Comparison of ENCODE assay signal across 28 cellular contexts in the genomic region with DNA sequence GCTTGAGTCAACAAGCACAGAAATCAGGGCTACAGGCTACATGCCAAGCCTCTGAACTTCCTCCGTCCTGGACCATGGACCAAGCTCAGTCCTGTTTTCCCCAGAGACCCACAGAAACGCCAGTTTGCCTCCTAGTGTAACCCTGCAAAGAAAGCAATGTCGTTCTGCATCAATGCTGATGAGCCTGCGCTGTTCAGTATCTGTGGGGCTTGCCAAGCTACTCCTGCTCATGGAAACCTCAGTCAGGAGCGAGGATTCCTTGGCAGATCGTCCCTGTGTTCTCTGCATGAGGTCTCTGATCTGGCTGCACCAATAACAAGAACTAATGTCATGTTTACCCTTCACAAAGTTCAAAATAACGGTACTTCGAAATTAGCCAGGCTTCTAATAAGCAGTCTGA.
DNase-seq lines count a peak whose midpoint lies in the region; FAIRE-seq and TF ChIP-seq lines count a peak whose summit lies in the region.
"Had no signal": no experiment of that assay in that cellular context is flagged by ENCODE, and none has a peak within 500 bp of the region (broad histone marks: within the 10 kb centered on the region; RNA-seq: fewer than 3 reads in every experiment).

No MANE protein-coding gene starts in this region.

- no peaks in the 10 kb centered on the region for H3K79me2 ChIP-seq in H1 (ENCODE audit: control insufficient read depth in 1 of 2, insufficient read depth in 2 of 2, low read length in 2 of 2)

- no peak overlapping the region; the same call in 1 of the 2 replicates for H4K8ac ChIP-seq in H1 (ENCODE audit: extremely low read depth, insufficient read depth, low read length)

- no peak overlapping the region for H3K56ac ChIP-seq in H1 (replicated peaks; ENCODE audit: insufficient read length, low read depth, low read length)

- H3K36me3 ChIP-seq in H1 (ENCODE audit: control insufficient read depth in 2 of 4, insufficient read depth in 4 of 4, low read length in 3 of 4): no peaks in the 10 kb centered on the region
- H3K36me3 ChIP-seq: left ventricle myocardium inferior, neutrophil, right lobe of liver, SJSA1, stomach, tibial nerve had no signal

- no peaks in the 10 kb centered on the region for H4K20me1 ChIP-seq in H1 (replicated peaks in 1 of 2; ENCODE audit: control insufficient read depth in 1 of 2, insufficient read depth in 2 of 2, low read length in 2 of 2)

- no peak overlapping the region for H3K23ac ChIP-seq in H1 (ENCODE audit: insufficient read length)

- no peak for TF ChIP-seq RAD21 in H1 (IDR thresholded peaks at IDR 0.05 in 1 of 2, conservative IDR thresholded peaks at IDR 0.05 in 1 of 2; ENCODE audit: low read depth in 2 of 2, low read length in 2 of 2)

- H3K27ac ChIP-seq in H1 (ENCODE audit: low read depth, low read length): no peak overlapping the region
- H3K27ac ChIP-seq: C4-2B, left ventricle myocardium inferior, neutrophil, right lobe of liver, SJSA1, stomach, tibial nerve, VCaP had no signal

- TF ChIP-seq CTCF in H1 (IDR thresholded peaks at IDR 0.05; ENCODE audit: control extremely low read depth in 1 of 3, insufficient read depth in 1 of 3, low read depth in 1 of 3, low read length in 3 of 3): no peak
- no peak for TF ChIP-seq CTCF in GM20000 (IDR thresholded peaks at IDR 0.05; ENCODE audit: extremely low read depth, missing control alignments)

- H3K4me1 ChIP-seq in H1 (replicated peaks in 1 of 4; ENCODE audit: control insufficient read depth in 3 of 4, insufficient read depth in 4 of 4, low read length in 3 of 4): no peaks in the 10 kb centered on the region; a peak in 1 of 7 replicates
- H3K4me1 ChIP-seq: left ventricle myocardium inferior, right lobe of liver, SJSA1, stomach had no signal

- no peak overlapping the region for H4K91ac ChIP-seq in H1 (replicated peaks; ENCODE audit: insufficient read length, low read length)

- no peaks in the 10 kb centered on the region for H3K79me1 ChIP-seq in H1 (ENCODE audit: low read depth, low read length)

- DNase-seq in G401 (ENCODE audit: low spot score) (peak; percentile 62), NCI-H69 (lab: John Stamatoyannopoulos, UW) (peak; percentile 55), H1 (ENCODE audit: low read depth in 1 of 2, low spot score in 2 of 2) (no peak), superior temporal gyrus (ENCODE audit: extremely low spot score) (peak; percentile 42), NCI-H524 treated with DMSO at 0.1 percent for 48 hours (lab: John Stamatoyannopoulos, UW) (no peak), GM20000 (ENCODE audit: low spot score) (no peak)
- DNase-seq in activated CD4-positive, CD25-positive, alpha-beta regulatory T cell (lab: John Stamatoyannopoulos, UW): no peak
- DNase-seq: activated CD4-positive, alpha-beta T cell treated with anti-CD3 and anti-CD28 coated beads, Interleukin-2, amount 10 ng/mL, durations not matched to agents 24 days and 14 days; activated effector memory CD4-positive, alpha-beta T cell treated with Interleukin-2 at 50 U/mL for 16 hours; COR-L47; cortex of kidney; DND-41; effector memory CD8-positive, alpha-beta T cell; foreskin fibroblast; islet precursor cell; left ventricle myocardium inferior; NCI-H1105; NCI-H187; right lobe of liver; RPMI8226; stimulated activated CD4-positive, alpha-beta T cell treated with anti-CD3 and anti-CD28 coated beads, Interleukin-2, amount 100 ng/mL, for 48 hours; stomach; T1000 had no signal

- H2BK20ac ChIP-seq in H1 (ENCODE audit: low read length): no peak overlapping the region

- in situ Hi-C loops in G401 (cut with HindIII; ENCODE audit: low sequenced_read_pairs): no loop called here

- H3K14ac ChIP-seq in H1 (ENCODE audit: insufficient read length): no peak overlapping the region

- H3K23me2 ChIP-seq in H1 (ENCODE audit: low read depth, low read length): no peaks in the 10 kb centered on the region

- H3K9me3 ChIP-seq in H1 (ENCODE audit: insufficient read depth in 2 of 2, low read depth in 1 of 2, low read length in 1 of 2): no peaks in the 10 kb centered on the region
- H3K9me3 ChIP-seq: left ventricle myocardium inferior, neutrophil, right lobe of liver, SJSA1, stomach, tibial nerve had no signal

- H3K4me3 ChIP-seq in H1 (ENCODE audit: extremely low read depth in 1 of 4, insufficient read depth in 2 of 4, low read depth in 3 of 4, low read length in 4 of 4): no peak overlapping the region
- H3K4me3 ChIP-seq: left ventricle myocardium inferior, right lobe of liver, SJSA1, stomach, tibial nerve had no signal

- H2BK120ac ChIP-seq in H1 (replicated peaks; ENCODE audit: low read depth, low read length): no peak overlapping the region

- peak overlapping the region; percentile 31; the same call in 1 of the 2 replicates for H2AFZ ChIP-seq in H1 (ENCODE audit: low read length)

- no peak overlapping the region for H3K4ac ChIP-seq in H1 (replicated peaks; ENCODE audit: insufficient read length, low read depth, low read length)

- WGBS in H1 (ENCODE audit: extremely low coverage in 1 of 2, insufficient coverage in 1 of 2, insufficient read length in 1 of 2, insufficient replicate concordance in 2 of 2, low coverage in 1 of 2, low lambda C conversion rate in 2 of 2, missing lambda C conversion rate in 1 of 2), 2 experiments: 88% methylated on average over 8 of the region's 8 CpGs; no CpG with 5 or more reads in 1 of the 2 experiments

- no peak overlapping the region for H2BK15ac ChIP-seq in H1 (ENCODE audit: low read length)

- no peaks in the 10 kb centered on the region for H3K27me3 ChIP-seq in H1 (replicated peaks in 1 of 4; ENCODE audit: control insufficient read depth in 3 of 4, extremely low read depth in 1 of 4, insufficient read depth in 3 of 4, low read length in 3 of 4)
- H3K27me3 ChIP-seq: neutrophil, right lobe of liver, SJSA1, stomach, tibial nerve had no signal

- FAIRE-seq in H1 (lab: Jason Lieb, UNC): no peak

- H3K4me2 ChIP-seq in H1 (ENCODE audit: insufficient read depth in 1 of 2, low read depth in 2 of 2, low read length in 2 of 2): no peak overlapping the region

- no peak overlapping the region for H3K9ac ChIP-seq in H1 (replicated peaks in 1 of 4; ENCODE audit: extremely low read depth in 1 of 4, low read depth in 3 of 4, low read length in 3 of 4)

- no peak overlapping the region for H3K18ac ChIP-seq in H1 (ENCODE audit: extremely low read depth, low read length)

- no peak for TF ChIP-seq POLR2A in H1 (IDR thresholded peaks at IDR 0.05; ENCODE audit: control extremely low read depth in 1 of 2, low read depth in 2 of 2, low read length in 2 of 2)

- CTCF ChIA-PET in H1 (lab: Charles Lee; ENCODE audit: partially characterized antibody): interaction anchor here (0.6 to 1.5 kb wide), 8 partner anchors 8 to 844 kb away, joined by 3 to 5 read pairs (median 3); no protein-coding TSS in a partner anchor

- TF ChIP-seq EP300 in H1 (IDR thresholded peaks at IDR 0.05; ENCODE audit: borderline replicate concordance in 1 of 2, low read depth in 2 of 2, low read length in 2 of 2): no peak

- H2BK12ac ChIP-seq in H1 (ENCODE audit: low read depth, low read length): no peak overlapping the region

- POLR2A ChIA-PET in H1 (lab: Charles Lee; ENCODE audit: partially characterized antibody): no interaction called here

- H2BK5ac ChIP-seq in H1 (ENCODE audit: low read depth, low read length): no peak overlapping the region

- no peak overlapping the region for H2AK5ac ChIP-seq in H1 (ENCODE audit: low read depth, low read length)

- no peak overlapping the region for H4K5ac ChIP-seq in H1 (ENCODE audit: insufficient read length, low read depth, low read length)

TF ChIP-seq in H1, 55 proteins besides CTCF, POLR2A, EP300 and RAD21:
- no peak for TF ChIP-seq RNF2 (IDR thresholded peaks at IDR 0.05; ENCODE audit: borderline replicate concordance, low read depth, low read length, missing control alignments, poor library complexity, severe bottlenecking)
- no peak for TF ChIP-seq PHF8 (conservative IDR thresholded peaks at IDR 0.05; ENCODE audit: low read depth, low read length)
- no peak for TF ChIP-seq EZH2 (IDR thresholded peaks at IDR 0.05; ENCODE audit: low read depth, low read length, severe bottlenecking)
- no peak for TF ChIP-seq ASH2L (IDR thresholded peaks at IDR 0.05; ENCODE audit: low read length)
- TF ChIP-seq, protein P1, sequence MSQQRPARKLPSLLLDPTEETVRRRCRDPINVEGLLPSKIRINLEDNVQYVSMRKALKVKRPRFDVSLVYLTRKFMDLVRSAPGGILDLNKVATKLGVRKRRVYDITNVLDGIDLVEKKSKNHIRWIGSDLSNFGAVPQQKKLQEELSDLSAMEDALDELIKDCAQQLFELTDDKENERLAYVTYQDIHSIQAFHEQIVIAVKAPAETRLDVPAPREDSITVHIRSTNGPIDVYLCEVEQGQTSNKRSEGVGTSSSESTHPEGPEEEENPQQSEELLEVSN (IDR thresholded peaks at IDR 0.05): no peak
- TF ChIP-seq BACH1 (IDR thresholded peaks at IDR 0.05; ENCODE audit: low read length): no peak
- TF ChIP-seq POU5F1 (IDR thresholded peaks at IDR 0.05; ENCODE audit: low read depth, low read length): no peak
- no peak for TF ChIP-seq RFX5 (IDR thresholded peaks at IDR 0.05; ENCODE audit: borderline replicate concordance, low read depth, low read length)
- TF ChIP-seq JUN (IDR thresholded peaks at IDR 0.05; ENCODE audit: low read depth, low read length): no peak
- TF ChIP-seq CTBP2 (IDR thresholded peaks at IDR 0.05; ENCODE audit: borderline replicate concordance, insufficient read depth, insufficient read length, low read length): no peak
- no peak for TF ChIP-seq SIX5 (IDR thresholded peaks at IDR 0.05; ENCODE audit: low read depth, low read length)
- TF ChIP-seq TAF1 (IDR thresholded peaks at IDR 0.05; ENCODE audit: low read depth, low read length): no peak
- TF ChIP-seq BCL11A (IDR thresholded peaks at IDR 0.05; ENCODE audit: low read depth in 2 of 2, low read length in 2 of 2): no peak
- TF ChIP-seq SIRT6 (IDR thresholded peaks at IDR 0.05; ENCODE audit: low read length): no peak
- TF ChIP-seq BRCA1 (IDR thresholded peaks at IDR 0.05; ENCODE audit: low read depth, low read length): no peak
- no peak for TF ChIP-seq RBBP5 (IDR thresholded peaks at IDR 0.05; ENCODE audit: borderline replicate concordance, low read depth, low read length)
- no peak for TF ChIP-seq EGR1 (IDR thresholded peaks at IDR 0.05; ENCODE audit: borderline replicate concordance, low read depth, low read length)
- TF ChIP-seq CREB1 (IDR thresholded peaks at IDR 0.05): no peak
TF ChIP-seq in H1: peak in this region for 0.

Comparison
In these comparisons a context has a peak if more than half of its experiments do, and no peak if none do; other contexts are left out.
1. DNase-seq: peak in G401 (single experiment), NCI-H69 (single experiment) and superior temporal gyrus (single experiment); none in H1 (0 of 2), NCI-H524 treated with DMSO at 0.1 percent for 48 hours (single experiment), GM20000 (single experiment) and activated CD4-positive, CD25-positive, alpha-beta regulatory T cell (0 of 4).